ENCODE assay signal across 8 cellular contexts in the genomic region with DNA sequence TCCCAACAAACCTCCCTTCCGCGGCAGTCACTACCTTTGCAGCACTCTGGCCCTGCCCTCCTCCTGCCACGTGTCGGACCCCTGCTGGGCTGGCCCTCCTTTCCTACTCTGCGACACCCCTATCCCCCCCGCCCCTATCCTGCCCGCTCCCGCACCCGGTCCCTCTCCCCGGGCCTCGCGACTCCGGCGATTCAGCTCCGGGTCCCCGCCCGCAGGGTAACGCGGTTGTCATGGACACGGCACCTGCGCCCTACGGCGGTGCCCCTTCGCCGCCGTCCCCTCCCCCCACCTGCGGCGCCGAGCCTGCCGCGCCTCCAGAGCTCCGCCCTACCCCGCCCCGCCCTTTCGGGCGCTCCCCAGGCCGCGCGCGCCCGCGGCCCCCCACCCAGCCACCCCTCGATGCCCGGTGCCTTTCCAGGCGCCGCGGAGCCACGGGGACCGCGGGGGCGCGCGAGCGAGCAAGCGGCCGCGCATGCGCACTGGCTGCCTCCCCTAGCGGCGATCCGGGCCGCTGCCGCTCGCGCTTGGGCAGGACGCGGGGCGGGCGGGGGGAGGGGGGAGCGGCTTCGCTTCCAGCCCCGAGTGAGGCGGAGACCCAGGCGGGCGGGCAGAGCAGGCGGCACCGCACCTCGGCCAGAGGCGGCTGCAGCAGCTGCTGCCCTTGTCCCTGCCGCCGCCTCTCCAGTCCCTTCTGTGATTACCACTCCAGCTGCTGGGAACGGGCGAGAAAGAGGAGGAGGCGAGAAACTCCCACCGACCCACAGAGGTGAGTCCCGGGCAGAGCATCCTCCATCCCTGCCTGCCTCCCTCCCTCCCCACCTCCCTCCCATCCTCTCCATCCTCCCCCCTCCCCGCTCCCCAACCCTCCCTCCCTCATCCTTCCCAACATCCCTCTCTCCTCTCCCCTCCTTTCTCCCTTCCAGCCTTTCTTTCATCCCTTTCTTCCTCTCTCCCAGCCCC.
A peak's percentile ranks its signal among the peaks of the same experiment; 100 is the strongest.
DNase-seq lines count a peak whose midpoint lies in the region; ATAC-seq lines count a peak whose summit lies in the region.

A gene (plus strand): TSS at position 610 of the 960 bp plus-strand sequence.

- DNase-seq in D341Med (ENCODE audit: low spot score): peak; percentile 96
- DNase-seq in NCI-H2081 treated with DMSO at 0.1 percent for 48 hours (lab: John Stamatoyannopoulos, UW): peak; percentile 62
- peak; percentile 14 for DNase-seq in activated naive CD4-positive, alpha-beta T cell treated with anti-CD3 and anti-CD28 coated beads, Interleukin-2, amount 50 U/mL, for 16 hours
- peak; percentile 12 to 95 (median 76) for DNase-seq in hypothalamus (lab: John Stamatoyannopoulos, UW)
- DNase-seq in retina: peak; percentile 91

- peak; percentile 80 for ATAC-seq in GM21825 (IDR thresholded peaks at IDR 0.05; ENCODE audit: unreplicated experiment)
- no peak for ATAC-seq in GM18873 (IDR thresholded peaks at IDR 0.05; ENCODE audit: low FRiP score, unreplicated experiment)
- ATAC-seq in GM21447 (IDR thresholded peaks at IDR 0.05; ENCODE audit: unreplicated experiment): no peak

Comparison
In these comparisons a context has a peak if more than half of its experiments do, and no peak if none do; other contexts are left out.
1. DNase-seq: peak in every context shown above with its lines; median percentile 96 in D341Med; 91 in retina; 76 in hypothalamus; 62 in NCI-H2081 treated with DMSO at 0.1 percent for 48 hours; 14 in activated naive CD4-positive, alpha-beta T cell treated with anti-CD3 and anti-CD28 coated beads, Interleukin-2, amount 50 U/mL, for 16 hours.